In genomic region chr6:157571269-157571668, GRCh38 we compare ENCODE assay signal across 16 cellular contexts.
A peak's percentile ranks its signal among the peaks of the same experiment; 100 is the strongest.
DNase-seq lines count a peak whose midpoint lies in the region; ATAC-seq and TF ChIP-seq lines count a peak whose summit lies in the region.
"Had no signal": no experiment of that assay in that cellular context is flagged by ENCODE, and none has a peak within 500 bp of the region (broad histone marks: within the 10 kb centered on the region; RNA-seq: fewer than 3 reads in every experiment).

No MANE protein-coding gene starts in this region.

- H3K27me3 ChIP-seq in esophagus muscularis mucosa (no peaks in the 10 kb centered on the region), tibial artery (no peaks in the 10 kb centered on the region)
- H3K27me3 ChIP-seq: colonic mucosa, left lung, neutrophil had no signal

- DNase-seq in NCI-H2227 treated with DMSO at 0.1 percent for 48 hours (lab: John Stamatoyannopoulos, UW) (peak; percentile 4), esophagus muscularis mucosa (ENCODE audit: extremely low spot score) (no peak), tibial artery (no peak), DMS 273 (lab: John Stamatoyannopoulos, UW; ENCODE audit: unreplicated experiment) (no peak)
- DNase-seq: activated naive CD4-positive, alpha-beta T cell treated with Interleukin-2 at 50 U/mL for 16 hours; colonic mucosa; foreskin melanocyte; left lung; NCI-H2081 treated with DMSO at 0.1 percent for 48 hours had no signal

- no peak overlapping the region for H3K27ac ChIP-seq in esophagus muscularis mucosa (replicated peaks in 1 of 4)
- H3K27ac ChIP-seq in tibial artery, result no peak overlapping the region
- H3K27ac ChIP-seq: colonic mucosa, HL-60, left lung, neutrophil had no signal

- no peak for TF ChIP-seq EP300 in esophagus muscularis mucosa (IDR thresholded peaks at IDR 0.05)

- H3K4me1 ChIP-seq in esophagus muscularis mucosa (no peaks in the 10 kb centered on the region), tibial artery (peaks cover 0 to under 1% (median 0%) of the 10 kb centered on the region in 4 donors)
- H3K4me1 ChIP-seq: colonic mucosa, left lung had no signal

- TF ChIP-seq CTCF in esophagus muscularis mucosa (IDR thresholded peaks at IDR 0.05), result no peak
- TF ChIP-seq CTCF in tibial artery (IDR thresholded peaks at IDR 0.05), result no peak

- ATAC-seq in GM18502 (IDR thresholded peaks at IDR 0.05; ENCODE audit: poor library complexity, unreplicated experiment) (peak; percentile 60), GM21390 (IDR thresholded peaks at IDR 0.05; ENCODE audit: unreplicated experiment) (peak; percentile 61), HG03095 (IDR thresholded peaks at IDR 0.05; ENCODE audit: unreplicated experiment) (peak; percentile 59), esophagus mucosa (no peak)
- ATAC-seq: CD8-positive, alpha-beta T cell; left lung had no signal

- 75% methylated on average over 4 of the region's 4 CpGs for WGBS in esophagus muscularis mucosa

- no peak for TF ChIP-seq POLR2A in esophagus muscularis mucosa (IDR thresholded peaks at IDR 0.05; ENCODE audit: low read depth)

- intact Hi-C loops in esophagus muscularis mucosa (cut with DNase I), result no loop called here
- intact Hi-C loops in tibial artery (cut with DNase I; ENCODE audit: low total_unique reads), result no loop called here

- H3K36me3 ChIP-seq in esophagus muscularis mucosa (no peaks in the 10 kb centered on the region), tibial artery (no peaks in the 10 kb centered on the region)
- H3K36me3 ChIP-seq: colonic mucosa, left lung, neutrophil had no signal

- H3K9me3 ChIP-seq in esophagus muscularis mucosa (no peaks in the 10 kb centered on the region), tibial artery (no peaks in the 10 kb centered on the region)
- H3K9me3 ChIP-seq: colonic mucosa, left lung, neutrophil had no signal

- H3K4me3 ChIP-seq in esophagus muscularis mucosa, result no peak overlapping the region
- H3K4me3 ChIP-seq in tibial artery, result no peak overlapping the region
- H3K4me3 ChIP-seq: colonic mucosa, left lung had no signal
